In genomic region chrX:111880735-111881134, GRCh38 we compare ENCODE assay signal across 9 cellular contexts. TPM values are rescaled to one million over a fixed set of nuclear protein-coding genes. Genes with fewer than 3 reads are reported as not detected.
"Had no signal": no experiment of that assay in that cellular context is flagged by ENCODE, and none has a peak within 500 bp of the region (broad histone marks: within the 10 kb centered on the region; RNA-seq: fewer than 3 reads in every experiment).

No MANE protein-coding gene starts in this region.

- H3K4me3 ChIP-seq: GM23338 had no signal

- FAIRE-seq: H1, H54, HepG2 had no signal

- H3K27ac ChIP-seq: HL-60 had no signal

- ATAC-seq: GM23338, HepG2 had no signal

- DNase-seq: H9, HCEC 1CT, KBM-7 had no signal

RNA-seq across cellular contexts. Expression of gene TRPC5OS, which starts 4.8 kb away (rescaled TPM):
- total RNA-seq: GM23338, H1, H9, HepG2 had no signal
- polyA plus RNA-seq: GM23338, H1, HepG2, IgD-negative memory B cell had no signal
